In genomic region chr15:99564221-99565030, GRCh38 we compare ENCODE assay signal across 8 cellular contexts. TPM values are rescaled to one million over a fixed set of nuclear protein-coding genes. Genes with fewer than 3 reads are reported as not detected.
DNase-seq lines count a peak whose midpoint lies in the region; ATAC-seq and TF ChIP-seq lines count a peak whose summit lies in the region.

No MANE protein-coding gene starts in this region.

- DNase-seq in EL (peak; percentile 20), RPMI7951 (ENCODE audit: low read depth) (peak; percentile 69), mesendoderm (peak; percentile 53), transverse colon (peak; percentile 19), SW 1271 (lab: John Stamatoyannopoulos, UW) (no peak)

- peaks cover 6% of the 10 kb centered on the region for H3K79me1 ChIP-seq in mesendoderm (ENCODE audit: low read length)

- H3K18ac ChIP-seq in mesendoderm (ENCODE audit: low read length) = no peak overlapping the region

- TF ChIP-seq CTCF in transverse colon (IDR thresholded peaks at IDR 0.05) = no peak

- no peak overlapping the region for H4K5ac ChIP-seq in mesendoderm (ENCODE audit: low read length)

- H3K36me3 ChIP-seq in ectodermal cell (ENCODE audit: control insufficient read depth, insufficient read depth, low read length) (no peaks in the 10 kb centered on the region), mesendoderm (ENCODE audit: control insufficient read depth, insufficient read depth, low read length) (no peaks in the 10 kb centered on the region), transverse colon (no peaks in the 10 kb centered on the region)

- H3K4me2 ChIP-seq in mesendoderm (ENCODE audit: low read length) = peak overlapping the region; percentile 53

- no peak for TF ChIP-seq EP300 in transverse colon (IDR thresholded peaks at IDR 0.05; ENCODE audit: low read depth)

- H3K23ac ChIP-seq in mesendoderm (ENCODE audit: low read length) = no peak overlapping the region

- intact Hi-C loops in transverse colon (cut with DNase I; ENCODE audit: low total_unique reads) = no loop called here

- H3K9ac ChIP-seq in mesendoderm (ENCODE audit: low read length) = peak overlapping the region; percentile 72

- peaks cover 13% of the 10 kb centered on the region for H3K79me2 ChIP-seq in mesendoderm (ENCODE audit: control insufficient read depth, insufficient read depth, low read length)

- H3K9me3 ChIP-seq in ectodermal cell (ENCODE audit: control insufficient read depth, low read length) (no peaks in the 10 kb centered on the region), transverse colon (no peaks in the 10 kb centered on the region)

- peaks cover 10% of the 10 kb centered on the region for H3K4me1 ChIP-seq in ectodermal cell (ENCODE audit: control insufficient read depth, insufficient read depth, low read length)
- peaks cover 3% of the 10 kb centered on the region for H3K4me1 ChIP-seq in mesendoderm (ENCODE audit: control insufficient read depth, low read depth, low read length)
- H3K4me1 ChIP-seq in transverse colon = peaks cover 7 to 33% (median 22%) of the 10 kb centered on the region in 4 donors

- no peak overlapping the region for H2BK15ac ChIP-seq in mesendoderm (replicated peaks; ENCODE audit: low read depth)

- TF ChIP-seq POLR2A in transverse colon (IDR thresholded peaks at IDR 0.05) = no peak

- H3K56ac ChIP-seq in mesendoderm (ENCODE audit: low read length) = peak overlapping the region; percentile 84

- no peak overlapping the region for H2BK120ac ChIP-seq in mesendoderm (ENCODE audit: low read depth, low read length)

- H3K27ac ChIP-seq in ectodermal cell (ENCODE audit: insufficient read depth, low read depth, low read length, poor library complexity, severe bottlenecking) = no peak overlapping the region
- no peak overlapping the region for H3K27ac ChIP-seq in mesendoderm (ENCODE audit: low read depth, low read length)
- H3K27ac ChIP-seq in transverse colon = peak overlapping the region; percentile 92 to 99 (median 98)

- no peaks in the 10 kb centered on the region for H3K27me3 ChIP-seq in ectodermal cell (ENCODE audit: control insufficient read depth, insufficient read depth, low read length, poor library complexity, severe bottlenecking)
- no peaks in the 10 kb centered on the region for H3K27me3 ChIP-seq in mesendoderm (ENCODE audit: insufficient read depth, low read length, poor library complexity)
- H3K27me3 ChIP-seq in transverse colon = no peaks in the 10 kb centered on the region

- peak overlapping the region; percentile 78 for H3K4me3 ChIP-seq in ectodermal cell (ENCODE audit: insufficient read depth, low read depth, low read length)
- H3K4me3 ChIP-seq in mesendoderm (ENCODE audit: low read length) = no peak overlapping the region
- peak overlapping the region in 3 of 4 donors; percentile 66 to 91 (median 89) for H3K4me3 ChIP-seq in transverse colon

- H3K4ac ChIP-seq in mesendoderm (ENCODE audit: low read depth, low read length) = peak overlapping the region; percentile 1

- in situ Hi-C loops in transverse colon (cut with MboI; ENCODE audit: low pct_ligation_motif_present in 1 of 4, low pct_unique_long_range_greater_than_20kb in 1 of 4, low sequenced_read_pairs in 3 of 4) = loop anchor here in 2 of 4 donors (10.0 to 25.0 kb wide), 2 partner anchors 140 to 302 kb away; partner anchors contain the start of gene LRRC28 (in 1 of the 2)

- no peak overlapping the region for H4K8ac ChIP-seq in mesendoderm (ENCODE audit: low read depth, low read length)

- WGBS in ectodermal cell, 2 experiments = 65 to 66% methylated on average over 11 of the region's 11 CpGs
- no CpG with 5 or more reads among the region's 11 CpGs for WGBS in mesendoderm (ENCODE audit: extremely low coverage, insufficient coverage, low lambda C conversion rate)
- WGBS in transverse colon (ENCODE audit: low coverage in 1 of 2), 2 donors = 20 to 45% methylated on average over 3 to 11 of the region's 11 CpGs

- H2AK5ac ChIP-seq in mesendoderm (ENCODE audit: low read length) = no peak overlapping the region

- no peak overlapping the region for H2BK5ac ChIP-seq in mesendoderm (ENCODE audit: low read length)

- ATAC-seq in GM19467 (IDR thresholded peaks at IDR 0.05; ENCODE audit: unreplicated experiment) (peak; percentile 14), HG03558 (IDR thresholded peaks at IDR 0.05; ENCODE audit: extremely low read depth, unreplicated experiment) (peak; percentile 13)

RNA-seq across cellular contexts. Expression of gene MEF2A, which starts 1.4 kb away (rescaled TPM):
- total RNA-seq in RPMI7951 (2014; rRNA removed; shearing (Covaris generic)) = 29.9 and 37.1 TPM in 2 replicates
- polyA plus RNA-seq in ectodermal cell (2013, experiment 1 of 4) = 21.3 TPM
- 25.3 TPM for polyA plus RNA-seq in ectodermal cell (2013, experiment 2 of 4)
- 21.8 TPM for polyA plus RNA-seq in ectodermal cell (2013, experiment 3 of 4)
- polyA plus RNA-seq in ectodermal cell (2013, experiment 4 of 4) = 24.1 TPM
- 13.8 TPM for polyA plus RNA-seq in mesendoderm (2013, experiment 1 of 2)
- polyA plus RNA-seq in mesendoderm (2013, experiment 2 of 2) = 13.2 TPM
- total RNA-seq in transverse colon = 10 to 100 TPM; 37.4 to 62.5 (median 51.8) TPM

Comparison
In these comparisons a context has a peak if more than half of its experiments do, and no peak if none do; other contexts are left out.
1. DNase-seq: peak in EL (single experiment), RPMI7951 (single experiment), mesendoderm (single experiment) and transverse colon (single experiment); none in SW 1271 (0 of 2).
2. H3K27ac ChIP-seq: peak in transverse colon (4 of 4); none in ectodermal cell (single experiment) and mesendoderm (single experiment).